2 cellular contexts compared by ENCODE assay signal in genomic region chr3:185727873-185728272, GRCh38.
TF ChIP-seq lines count a peak whose summit lies in the region.

No MANE protein-coding gene starts in this region.

TF ChIP-seq in GM23338, 12 proteins besides CTCF, POLR2A, EP300 and RAD21:
- no peak for TF ChIP-seq POLR2AphosphoS5 (IDR thresholded peaks at IDR 0.05; ENCODE audit: low read depth)

TF ChIP-seq in endothelial cell of umbilical vein, 7 proteins besides CTCF, POLR2A, EP300 and RAD21:
- no peak for TF ChIP-seq GATA2 (IDR thresholded peaks at IDR 0.05; ENCODE audit: insufficient read depth, insufficient read length, low read depth, low read length)
- TF ChIP-seq MAX (IDR thresholded peaks at IDR 0.05; ENCODE audit: insufficient read depth, insufficient read length): no peak
- TF ChIP-seq EZH2 (IDR thresholded peaks at IDR 0.05; ENCODE audit: borderline replicate concordance, low read depth, low read length, severe bottlenecking): no peak
- no peak for TF ChIP-seq MYC (IDR thresholded peaks at IDR 0.05; ENCODE audit: low read depth, low read length)
- no peak for TF ChIP-seq FOS (IDR thresholded peaks at IDR 0.05; ENCODE audit: borderline replicate concordance, insufficient read depth, low read length)
- no peak for TF ChIP-seq POLR2AphosphoS5 (IDR thresholded peaks at IDR 0.05; ENCODE audit: insufficient read depth, low read depth, low read length)
- no peak for TF ChIP-seq JUN (IDR thresholded peaks at IDR 0.05; ENCODE audit: borderline replicate concordance, insufficient read depth, insufficient read length, low read depth)
